8 cellular contexts compared by ENCODE assay signal in genomic region chr7:152025937-152026890, GRCh38. TPM values are rescaled to one million over a fixed set of nuclear protein-coding genes. Genes with fewer than 3 reads are reported as not detected.
DNase-seq lines count a peak whose midpoint lies in the region; ATAC-seq and TF ChIP-seq lines count a peak whose summit lies in the region.

No MANE protein-coding gene starts in this region.

- no peaks in the 10 kb centered on the region for H3K27me3 ChIP-seq in body of pancreas
- no peaks in the 10 kb centered on the region for H3K27me3 ChIP-seq in mesendoderm (ENCODE audit: insufficient read depth, low read length, poor library complexity)

- H3K4me1 ChIP-seq in body of pancreas = peaks cover 19% of the 10 kb centered on the region
- H3K4me1 ChIP-seq in mesendoderm (ENCODE audit: control insufficient read depth, low read depth, low read length) = peaks cover 4% of the 10 kb centered on the region

- peaks cover 4% of the 10 kb centered on the region for H3K9me3 Mint-ChIP-seq in stimulated activated naive CD8-positive, alpha-beta T cell treated with anti-CD3 and anti-CD28 coated beads, Interleukin-15, Interleukin-2, amounts not matched to agents 100 ng/mL and 50 ng/mL, for 24 hours

- no peak overlapping the region for H4K5ac ChIP-seq in mesendoderm (ENCODE audit: low read length)

- H3K27ac ChIP-seq in body of pancreas (peak overlapping the region; percentile 50 to 96 (median 94)), mesendoderm (ENCODE audit: low read depth, low read length) (peak overlapping the region; percentile 84)

- H3K4ac ChIP-seq in mesendoderm (ENCODE audit: low read depth, low read length) = peak overlapping the region; percentile 43

- H3K23ac ChIP-seq in mesendoderm (ENCODE audit: low read length) = peak overlapping the region; percentile 45

- H3K27me3 Mint-ChIP-seq in stimulated activated naive CD8-positive, alpha-beta T cell treated with anti-CD3 and anti-CD28 coated beads, Interleukin-15, Interleukin-2, amounts not matched to agents 100 ng/mL and 50 ng/mL, for 24 hours = no peaks in the 10 kb centered on the region

- TF ChIP-seq POLR2A in body of pancreas (IDR thresholded peaks at IDR 0.05) = no peak

- peaks cover 25% of the 10 kb centered on the region for H3K36me3 Mint-ChIP-seq in stimulated activated naive CD8-positive, alpha-beta T cell treated with anti-CD3 and anti-CD28 coated beads, Interleukin-15, Interleukin-2, amounts not matched to agents 100 ng/mL and 50 ng/mL, for 24 hours (ENCODE audit: low read depth)

- no peaks in the 10 kb centered on the region for H3K79me1 ChIP-seq in mesendoderm (ENCODE audit: low read length)

- H3K56ac ChIP-seq in mesendoderm (ENCODE audit: low read length) = peak overlapping the region; percentile 91

- no peak overlapping the region for H2BK15ac ChIP-seq in mesendoderm (replicated peaks; ENCODE audit: low read depth)

- peak overlapping the region; percentile 79 for H3K9ac ChIP-seq in mesendoderm (ENCODE audit: low read length)

- peak overlapping the region; percentile 15 for H4K8ac ChIP-seq in mesendoderm (ENCODE audit: low read depth, low read length)

- peak overlapping the region; percentile 87 for H3K4me3 Mint-ChIP-seq in stimulated activated naive CD8-positive, alpha-beta T cell treated with anti-CD3 and anti-CD28 coated beads, Interleukin-15, Interleukin-2, amounts not matched to agents 100 ng/mL and 50 ng/mL, for 24 hours

- 16 to 17% methylated on average over 18 to 27 of the region's 41 CpGs for WGBS in body of pancreas, 2 donors
- no CpG with 5 or more reads among the region's 41 CpGs for WGBS in mesendoderm (ENCODE audit: extremely low coverage, insufficient coverage, low lambda C conversion rate)

- H3K36me3 ChIP-seq in body of pancreas (replicated peaks in 1 of 2; ENCODE audit: insufficient read depth in 1 of 2, low read depth in 2 of 2) (no peaks in the 10 kb centered on the region), mesendoderm (ENCODE audit: control insufficient read depth, insufficient read depth, low read length) (no peaks in the 10 kb centered on the region)

- intact Hi-C loops in body of pancreas (cut with DNase I) = no loop called here

- no peak for ATAC-seq in stimulated activated naive CD8-positive, alpha-beta T cell treated with anti-CD3 and anti-CD28 coated beads, Interleukin-15, Interleukin-2, amounts not matched to agents 100 U/mL and 50 U/mL, for 24 hours
- ATAC-seq in body of pancreas (no peak), HG03097 (IDR thresholded peaks at IDR 0.05; ENCODE audit: low FRiP score, unreplicated experiment) (no peak)

- H3K9me3 ChIP-seq in body of pancreas = no peaks in the 10 kb centered on the region

- no peak overlapping the region for H2BK5ac ChIP-seq in mesendoderm (ENCODE audit: low read length)

- H3K4me3 ChIP-seq in body of pancreas (peak overlapping the region; percentile 7 to 34), mesendoderm (ENCODE audit: low read length) (peak overlapping the region; percentile 64)

- peak overlapping the region; percentile 67 for H3K4me2 ChIP-seq in mesendoderm (ENCODE audit: low read length)

- peak overlapping the region; percentile 89 for H3K18ac ChIP-seq in mesendoderm (ENCODE audit: low read length)

- peaks cover 54% of the 10 kb centered on the region for H3K4me1 Mint-ChIP-seq in stimulated activated naive CD8-positive, alpha-beta T cell treated with anti-CD3 and anti-CD28 coated beads, Interleukin-15, Interleukin-2, amounts not matched to agents 100 ng/mL and 50 ng/mL, for 24 hours (ENCODE audit: low read depth)

- no peaks in the 10 kb centered on the region for H3K79me2 ChIP-seq in mesendoderm (ENCODE audit: control insufficient read depth, insufficient read depth, low read length)

- peak overlapping the region; percentile 72 for H3K27ac Mint-ChIP-seq in stimulated activated naive CD8-positive, alpha-beta T cell treated with anti-CD3 and anti-CD28 coated beads, Interleukin-15, Interleukin-2, amounts not matched to agents 100 ng/mL and 50 ng/mL, for 24 hours

- H2AK5ac ChIP-seq in mesendoderm (ENCODE audit: low read length) = peak overlapping the region; percentile 64

- TF ChIP-seq CTCF in body of pancreas (IDR thresholded peaks at IDR 0.05) = no peak

- DNase-seq in stimulated activated naive CD8-positive, alpha-beta T cell treated with anti-CD3 and anti-CD28 coated beads, Interleukin-15, Interleukin-2, amounts not matched to agents 100 U/mL and 50 U/mL, for 24 hours = no peak
- DNase-seq in body of pancreas (peak in 1 of 4 donors; percentile 30), mesendoderm (peak; percentile 10), medulla oblongata (ENCODE audit: extremely low spot score) (no peak), UCSD-AML1 (lab: John Stamatoyannopoulos, UW; ENCODE audit: unreplicated experiment) (no peak)
- DNase-seq in stimulated activated CD4-positive, alpha-beta T cell treated with anti-CD3 and anti-CD28 coated beads, Interleukin-12 subunit alpha, Interleukin-12 subunit beta, amount 100 ng/mL, for 4 hours = no peak

- no peak overlapping the region for H2BK120ac ChIP-seq in mesendoderm (ENCODE audit: low read depth, low read length)

RNA-seq across cellular contexts. Expression of gene GALNT11, which starts 0.7 kb away (rescaled TPM):
- 10 to 100 TPM; 45.9 to 54.4 TPM for total RNA-seq in body of pancreas
- polyA plus RNA-seq in mesendoderm (2013, experiment 1 of 2) = 17.1 TPM
- 16.8 TPM for polyA plus RNA-seq in mesendoderm (2013, experiment 2 of 2)
